1 cellular context compared by ENCODE assay signal in genomic region chrX:101051549-101052302, GRCh38.
TF ChIP-seq lines count a peak whose summit lies in the region.

TSS of gene TRMT2B (minus strand) at chrX:101052111. CDS start at chrX:101042289, 9,822 bp downstream.

TF ChIP-seq in HEK293, 187 proteins besides CTCF, POLR2A, EP300 and RAD21 (continued from another document and continues in another):
- TF ChIP-seq ZNF518A (tag by site-specific recombination; conservative IDR thresholded peaks at IDR 0.05; ENCODE audit: low read depth) (no peak), FEZF1 (tag by site-specific recombination; IDR thresholded peaks at IDR 0.05) (peak; percentile 50), ZNF248 (tag by site-specific recombination; IDR thresholded peaks at IDR 0.05) (no peak), ZNF433 (tag by site-specific recombination; IDR thresholded peaks at IDR 0.05; ENCODE audit: low read depth) (no peak), ZNF202 (tag by site-specific recombination; IDR thresholded peaks at IDR 0.05; ENCODE audit: borderline replicate concordance) (no peak), ZNF335 (tag by site-specific recombination; conservative IDR thresholded peaks at IDR 0.05) (peak; percentile 86), ZNF391 (tag by site-specific recombination; IDR thresholded peaks at IDR 0.05; ENCODE audit: borderline replicate concordance, low read depth) (0 out of 2 replicates have a peak, but pooled peaks have one; percentile 31), ZNF777 (tag by site-specific recombination; IDR thresholded peaks at IDR 0.05; ENCODE audit: borderline replicate concordance) (no peak; the same call in 1 of the 2 replicates), ZNF768 (tag by site-specific recombination; IDR thresholded peaks at IDR 0.05) (no peak), KLF9 (tag by site-specific recombination; IDR thresholded peaks at IDR 0.05; ENCODE audit: low read depth) (peak; percentile 77; the same call in 1 of the 2 replicates), ZNF501 (tag by site-specific recombination; IDR thresholded peaks at IDR 0.05) (no peak), ZEB2 (tag by site-specific recombination; IDR thresholded peaks at IDR 0.05) (0 out of 2 replicates have a peak, but pooled peaks have one; percentile 25), ZNF488 (tag by site-specific recombination; IDR thresholded peaks at IDR 0.05) (no peak), ZBTB7A (tag by site-specific recombination; IDR thresholded peaks at IDR 0.05; ENCODE audit: low read depth) (no peak), ZNF585B (tag by site-specific recombination; IDR thresholded peaks at IDR 0.05) (no peak), ZNF2 (tag by site-specific recombination; IDR thresholded peaks at IDR 0.05) (no peak; the same call in 1 of the 2 replicates), ZNF776 (tag by site-specific recombination; IDR thresholded peaks at IDR 0.05; ENCODE audit: borderline replicate concordance) (no peak), ZFP69B (tag by site-specific recombination; IDR thresholded peaks at IDR 0.05) (0 out of 2 replicates have a peak, but pooled peaks have one; percentile 27), OVOL3 (tag by site-specific recombination; IDR thresholded peaks at IDR 0.05) (no peak), ZNF341 (tag by site-specific recombination; IDR thresholded peaks at IDR 0.05; ENCODE audit: low read depth) (peak; percentile 78), SP3 (tag by site-specific recombination; IDR thresholded peaks at IDR 0.05) (peak; percentile 67), ZFP37 (tag by site-specific recombination; IDR thresholded peaks at IDR 0.05) (no peak), EGR2 (tag by site-specific recombination; IDR thresholded peaks at IDR 0.05; ENCODE audit: low read depth) (0 out of 2 replicates have a peak, but pooled peaks have one; percentile 22), ZNF132 (tag by site-specific recombination; IDR thresholded peaks at IDR 0.05; ENCODE audit: borderline replicate concordance) (no peak), ZXDB (tag by site-specific recombination; IDR thresholded peaks at IDR 0.05) (peak; percentile 42; the same call in 1 of the 2 replicates), ZNF184 (tag by site-specific recombination; IDR thresholded peaks at IDR 0.05) (no peak), ZNF561 (tag by site-specific recombination; IDR thresholded peaks at IDR 0.05; ENCODE audit: borderline replicate concordance) (no peak), ZFP3 (tag by site-specific recombination; IDR thresholded peaks at IDR 0.05; ENCODE audit: low read depth) (no peak), PATZ1 (tag by site-specific recombination; IDR thresholded peaks at IDR 0.05) (peak; percentile 45), KLF8 (tag by site-specific recombination; IDR thresholded peaks at IDR 0.05) (no peak; the same call in 1 of the 2 replicates)
- TF ChIP-seq, protein P1, sequence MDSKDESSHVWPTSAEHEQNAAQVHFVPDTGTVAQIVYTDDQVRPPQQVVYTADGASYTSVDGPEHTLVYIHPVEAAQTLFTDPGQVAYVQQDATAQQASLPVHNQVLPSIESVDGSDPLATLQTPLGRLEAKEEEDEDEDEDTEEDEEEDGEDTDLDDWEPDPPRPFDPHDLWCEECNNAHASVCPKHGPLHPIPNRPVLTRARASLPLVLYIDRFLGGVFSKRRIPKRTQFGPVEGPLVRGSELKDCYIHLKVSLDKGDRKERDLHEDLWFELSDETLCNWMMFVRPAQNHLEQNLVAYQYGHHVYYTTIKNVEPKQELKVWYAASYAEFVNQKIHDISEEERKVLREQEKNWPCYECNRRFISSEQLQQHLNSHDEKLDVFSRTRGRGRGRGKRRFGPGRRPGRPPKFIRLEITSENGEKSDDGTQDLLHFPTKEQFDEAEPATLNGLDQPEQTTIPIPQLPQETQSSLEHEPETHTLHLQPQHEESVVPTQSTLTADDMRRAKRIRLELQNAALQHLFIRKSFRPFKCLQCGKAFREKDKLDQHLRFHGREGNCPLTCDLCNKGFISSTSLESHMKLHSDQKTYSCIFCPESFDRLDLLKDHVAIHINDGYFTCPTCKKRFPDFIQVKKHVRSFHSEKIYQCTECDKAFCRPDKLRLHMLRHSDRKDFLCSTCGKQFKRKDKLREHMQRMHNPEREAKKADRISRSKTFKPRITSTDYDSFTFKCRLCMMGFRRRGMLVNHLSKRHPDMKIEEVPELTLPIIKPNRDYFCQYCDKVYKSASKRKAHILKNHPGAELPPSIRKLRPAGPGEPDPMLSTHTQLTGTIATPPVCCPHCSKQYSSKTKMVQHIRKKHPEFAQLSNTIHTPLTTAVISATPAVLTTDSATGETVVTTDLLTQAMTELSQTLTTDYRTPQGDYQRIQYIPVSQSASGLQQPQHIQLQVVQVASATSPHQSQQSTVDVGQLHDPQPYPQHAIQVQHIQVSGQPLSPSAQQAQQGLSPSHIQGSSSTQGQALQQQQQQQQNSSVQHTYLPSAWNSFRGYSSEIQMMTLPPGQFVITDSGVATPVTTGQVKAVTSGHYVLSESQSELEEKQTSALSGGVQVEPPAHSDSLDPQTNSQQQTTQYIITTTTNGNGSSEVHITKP (tag by site-specific recombination; IDR thresholded peaks at IDR 0.05): peak; percentile 62
- TF ChIP-seq, protein P2, sequence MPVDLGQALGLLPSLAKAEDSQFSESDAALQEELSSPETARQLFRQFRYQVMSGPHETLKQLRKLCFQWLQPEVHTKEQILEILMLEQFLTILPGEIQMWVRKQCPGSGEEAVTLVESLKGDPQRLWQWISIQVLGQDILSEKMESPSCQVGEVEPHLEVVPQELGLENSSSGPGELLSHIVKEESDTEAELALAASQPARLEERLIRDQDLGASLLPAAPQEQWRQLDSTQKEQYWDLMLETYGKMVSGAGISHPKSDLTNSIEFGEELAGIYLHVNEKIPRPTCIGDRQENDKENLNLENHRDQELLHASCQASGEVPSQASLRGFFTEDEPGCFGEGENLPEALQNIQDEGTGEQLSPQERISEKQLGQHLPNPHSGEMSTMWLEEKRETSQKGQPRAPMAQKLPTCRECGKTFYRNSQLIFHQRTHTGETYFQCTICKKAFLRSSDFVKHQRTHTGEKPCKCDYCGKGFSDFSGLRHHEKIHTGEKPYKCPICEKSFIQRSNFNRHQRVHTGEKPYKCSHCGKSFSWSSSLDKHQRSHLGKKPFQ (tag by site-specific recombination; IDR thresholded peaks at IDR 0.05): peak; percentile 68; the same call in 1 of the 2 replicates
- TF ChIP-seq, protein P3, sequence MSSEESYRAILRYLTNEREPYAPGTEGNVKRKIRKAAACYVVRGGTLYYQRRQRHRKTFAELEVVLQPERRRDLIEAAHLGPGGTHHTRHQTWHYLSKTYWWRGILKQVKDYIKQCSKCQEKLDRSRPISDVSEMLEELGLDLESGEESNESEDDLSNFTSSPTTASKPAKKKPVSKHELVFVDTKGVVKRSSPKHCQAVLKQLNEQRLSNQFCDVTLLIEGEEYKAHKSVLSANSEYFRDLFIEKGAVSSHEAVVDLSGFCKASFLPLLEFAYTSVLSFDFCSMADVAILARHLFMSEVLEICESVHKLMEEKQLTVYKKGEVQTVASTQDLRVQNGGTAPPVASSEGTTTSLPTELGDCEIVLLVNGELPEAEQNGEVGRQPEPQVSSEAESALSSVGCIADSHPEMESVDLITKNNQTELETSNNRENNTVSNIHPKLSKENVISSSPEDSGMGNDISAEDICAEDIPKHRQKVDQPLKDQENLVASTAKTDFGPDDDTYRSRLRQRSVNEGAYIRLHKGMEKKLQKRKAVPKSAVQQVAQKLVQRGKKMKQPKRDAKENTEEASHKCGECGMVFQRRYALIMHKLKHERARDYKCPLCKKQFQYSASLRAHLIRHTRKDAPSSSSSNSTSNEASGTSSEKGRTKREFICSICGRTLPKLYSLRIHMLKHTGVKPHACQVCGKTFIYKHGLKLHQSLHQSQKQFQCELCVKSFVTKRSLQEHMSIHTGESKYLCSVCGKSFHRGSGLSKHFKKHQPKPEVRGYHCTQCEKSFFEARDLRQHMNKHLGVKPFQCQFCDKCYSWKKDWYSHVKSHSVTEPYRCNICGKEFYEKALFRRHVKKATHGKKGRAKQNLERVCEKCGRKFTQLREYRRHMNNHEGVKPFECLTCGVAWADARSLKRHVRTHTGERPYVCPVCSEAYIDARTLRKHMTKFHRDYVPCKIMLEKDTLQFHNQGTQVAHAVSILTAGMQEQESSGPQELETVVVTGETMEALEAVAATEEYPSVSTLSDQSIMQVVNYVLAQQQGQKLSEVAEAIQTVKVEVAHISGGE (tag by site-specific recombination; conservative IDR thresholded peaks at IDR 0.05; ENCODE audit: low read depth): peak; percentile 69
- TF ChIP-seq, protein P4, sequence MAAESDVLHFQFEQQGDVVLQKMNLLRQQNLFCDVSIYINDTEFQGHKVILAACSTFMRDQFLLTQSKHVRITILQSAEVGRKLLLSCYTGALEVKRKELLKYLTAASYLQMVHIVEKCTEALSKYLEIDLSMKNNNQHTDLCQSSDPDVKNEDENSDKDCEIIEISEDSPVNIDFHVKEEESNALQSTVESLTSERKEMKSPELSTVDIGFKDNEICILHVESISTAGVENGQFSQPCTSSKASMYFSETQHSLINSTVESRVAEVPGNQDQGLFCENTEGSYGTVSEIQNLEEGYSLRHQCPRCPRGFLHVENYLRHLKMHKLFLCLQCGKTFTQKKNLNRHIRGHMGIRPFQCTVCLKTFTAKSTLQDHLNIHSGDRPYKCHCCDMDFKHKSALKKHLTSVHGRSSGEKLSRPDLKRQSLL (tag by site-specific recombination; IDR thresholded peaks at IDR 0.05): no peak
- TF ChIP-seq, protein P5, sequence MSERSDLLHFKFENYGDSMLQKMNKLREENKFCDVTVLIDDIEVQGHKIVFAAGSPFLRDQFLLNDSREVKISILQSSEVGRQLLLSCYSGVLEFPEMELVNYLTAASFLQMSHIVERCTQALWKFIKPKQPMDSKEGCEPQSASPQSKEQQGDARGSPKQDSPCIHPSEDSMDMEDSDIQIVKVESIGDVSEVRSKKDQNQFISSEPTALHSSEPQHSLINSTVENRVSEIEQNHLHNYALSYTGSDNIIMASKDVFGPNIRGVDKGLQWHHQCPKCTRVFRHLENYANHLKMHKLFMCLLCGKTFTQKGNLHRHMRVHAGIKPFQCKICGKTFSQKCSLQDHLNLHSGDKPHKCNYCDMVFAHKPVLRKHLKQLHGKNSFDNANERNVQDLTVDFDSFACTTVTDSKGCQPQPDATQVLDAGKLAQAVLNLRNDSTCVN (tag by site-specific recombination; optimal IDR thresholded peaks at IDR 0.05): peak; percentile 56
